In the genomic region with DNA sequence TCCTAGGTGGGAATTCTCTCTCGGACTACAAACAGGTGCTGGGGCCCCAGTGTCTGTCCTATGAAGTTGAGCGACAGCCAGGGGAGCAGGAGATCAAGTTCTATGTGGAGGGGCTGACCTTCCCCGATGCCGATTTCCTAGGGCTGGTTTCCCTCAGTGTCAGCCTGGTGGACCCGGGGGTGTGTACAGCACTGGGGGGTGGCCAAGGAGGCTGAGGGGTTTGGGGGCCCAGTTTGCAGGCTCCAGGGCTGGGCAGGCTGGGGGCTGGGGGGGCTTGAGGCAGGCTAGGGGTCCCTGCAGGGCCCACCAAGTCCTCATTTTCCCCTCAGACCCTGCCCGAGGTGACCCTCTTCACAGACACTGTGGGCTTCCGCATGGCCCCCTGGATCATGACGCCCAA, we compare ENCODE assay signal across 23 cellular contexts. TPM values are rescaled to one million over a fixed set of nuclear protein-coding genes. Genes with fewer than 3 reads are reported as not detected.
DNase-seq lines count a peak whose midpoint lies in the region; ATAC-seq, FAIRE-seq and TF ChIP-seq lines count a peak whose summit lies in the region.
"Had no signal": no experiment of that assay in that cellular context is flagged by ENCODE, and none has a peak within 500 bp of the region (broad histone marks: within the 10 kb centered on the region; RNA-seq: fewer than 3 reads in every experiment).

No MANE protein-coding gene starts in this region.

- H4K8ac ChIP-seq in mesenchymal stem cell (ENCODE audit: low read length) = peak overlapping the region; percentile 19

- no peak for TF ChIP-seq CTCF in RWPE2 (IDR thresholded peaks at IDR 0.05; ENCODE audit: poor library complexity, severe bottlenecking)

- H2BK15ac ChIP-seq in mesenchymal stem cell (ENCODE audit: low read depth, poor library complexity, severe bottlenecking) = no peak overlapping the region

- 86% methylated on average over 8 of the region's 8 CpGs for WGBS in mesenchymal stem cell

- no peak for FAIRE-seq in frontal cortex (lab: Jason Lieb, UNC)
- FAIRE-seq: D721Med, G401.6, GM12891, HepG2, HTR-8/SVneo had no signal

- no peaks in the 10 kb centered on the region for H3K27me3 Mint-ChIP-seq in stimulated activated memory B cell treated with anti-CD40 and anti-IgM and Interleukin-4, amounts not matched to agents 10 μg/mL and 1 μg/mL and 100 μg/mL, for 72 hours

- H3K9me3 ChIP-seq in RWPE2 (ENCODE audit: severe bottlenecking) (no peaks in the 10 kb centered on the region), mesenchymal stem cell (ENCODE audit: control insufficient read depth, low read length) (no peaks in the 10 kb centered on the region)
- H3K9me3 ChIP-seq: BE2C had no signal

- H3K9ac ChIP-seq in mesenchymal stem cell (ENCODE audit: low read length) = no peak overlapping the region

- H2BK5ac ChIP-seq in mesenchymal stem cell (ENCODE audit: low read depth, low read length, poor library complexity, severe bottlenecking) = no peak overlapping the region

- H3K4me3 ChIP-seq in RWPE2 (ENCODE audit: severe bottlenecking) = no peak overlapping the region
- no peak overlapping the region for H3K4me3 ChIP-seq in mesenchymal stem cell (ENCODE audit: insufficient read depth in 1 of 2, low read depth in 1 of 2, low read length in 2 of 2)
- H3K4me3 ChIP-seq: GM23338 had no signal

- H3K36me3 Mint-ChIP-seq in stimulated activated memory B cell treated with anti-CD40 and anti-IgM and Interleukin-4, amounts not matched to agents 10 μg/mL and 1 μg/mL and 100 μg/mL, for 72 hours = no peaks in the 10 kb centered on the region
- H3K36me3 Mint-ChIP-seq: CD8-positive, alpha-beta T cell had no signal

- H2AFZ ChIP-seq in mesenchymal stem cell (ENCODE audit: low read depth, low read length) = no peak overlapping the region
- H2AFZ ChIP-seq: GM23338 had no signal

- H3K79me1 ChIP-seq in mesenchymal stem cell (replicated peaks; ENCODE audit: low read length, poor library complexity, severe bottlenecking) = no peaks in the 10 kb centered on the region

- H3K36me3 ChIP-seq in RWPE2 (ENCODE audit: low read depth) = no peaks in the 10 kb centered on the region
- H3K36me3 ChIP-seq in mesenchymal stem cell (ENCODE audit: control insufficient read depth in 1 of 2, insufficient read depth in 2 of 2, low read depth in 1 of 2, low read length in 2 of 2) = no peaks in the 10 kb centered on the region
- H3K36me3 ChIP-seq: BE2C had no signal

- no peak overlapping the region for H3K23ac ChIP-seq in mesenchymal stem cell (ENCODE audit: low read length in 2 of 2)

- H3K27ac Mint-ChIP-seq in stimulated activated memory B cell treated with anti-CD40 and anti-IgM and Interleukin-4, amounts not matched to agents 10 μg/mL and 1 μg/mL and 100 μg/mL, for 72 hours = no peak overlapping the region
- H3K27ac Mint-ChIP-seq: CD8-positive, alpha-beta T cell; GM23338 had no signal

- H3K18ac ChIP-seq in mesenchymal stem cell (ENCODE audit: low read depth in 1 of 2, low read length in 2 of 2) = no peak overlapping the region

- H3K9me3 Mint-ChIP-seq in stimulated activated memory B cell treated with anti-CD40 and anti-IgM and Interleukin-4, amounts not matched to agents 10 μg/mL and 1 μg/mL and 100 μg/mL, for 72 hours = no peaks in the 10 kb centered on the region
- H3K9me3 Mint-ChIP-seq: CD8-positive, alpha-beta T cell; GM23338; H9 had no signal

- peak overlapping the region; percentile 83 for H2AK5ac ChIP-seq in mesenchymal stem cell (ENCODE audit: low read length, severe bottlenecking)

- H3K4me3 Mint-ChIP-seq in stimulated activated memory B cell treated with anti-CD40 and anti-IgM and Interleukin-4, amounts not matched to agents 10 μg/mL and 1 μg/mL and 100 μg/mL, for 72 hours = no peak overlapping the region
- H3K4me3 Mint-ChIP-seq: CD8-positive, alpha-beta T cell; GM23338; H9 had no signal

- no peak overlapping the region for H2BK12ac ChIP-seq in mesenchymal stem cell (ENCODE audit: low read length in 2 of 2)

- peak overlapping the region; percentile 7 for H4K91ac ChIP-seq in mesenchymal stem cell (ENCODE audit: low read length)

- H3K14ac ChIP-seq in mesenchymal stem cell (ENCODE audit: low read length in 2 of 2) = no peak overlapping the region

- H3K4me1 ChIP-seq in RWPE2 (ENCODE audit: insufficient read depth, poor library complexity, severe bottlenecking) (peaks cover 40% of the 10 kb centered on the region), mesenchymal stem cell (ENCODE audit: control insufficient read depth, insufficient read depth, low read depth, low read length) (peaks cover 30% of the 10 kb centered on the region)
- H3K4me1 ChIP-seq: BE2C had no signal

- intact Hi-C loops in Right ventricle myocardium inferior (cut with DNase I) (no loop called here), Right ventricle myocardium superior (cut with DNase I) (no loop called here)

- H3K27me3 ChIP-seq in RWPE2 (ENCODE audit: insufficient read depth, poor library complexity, severe bottlenecking) (no peaks in the 10 kb centered on the region), mesenchymal stem cell (ENCODE audit: control insufficient read depth in 1 of 2, insufficient read depth in 1 of 2, low read length in 2 of 2) (peaks cover 0 to 34% of the 10 kb centered on the region in 2 experiments)
- H3K27me3 ChIP-seq: BE2C had no signal

- H3K4me1 Mint-ChIP-seq in stimulated activated memory B cell treated with anti-CD40 and anti-IgM and Interleukin-4, amounts not matched to agents 10 μg/mL and 1 μg/mL and 100 μg/mL, for 72 hours = peaks cover 12% of the 10 kb centered on the region

- H3K27ac ChIP-seq in RWPE2 (ENCODE audit: poor library complexity, severe bottlenecking) (peak overlapping the region; percentile 100), mesenchymal stem cell (ENCODE audit: low read length, poor library complexity, severe bottlenecking) (no peak overlapping the region)
- H3K27ac ChIP-seq: C4-2B had no signal

- no peak overlapping the region for H3K4me2 ChIP-seq in mesenchymal stem cell (ENCODE audit: low read length, poor library complexity, severe bottlenecking)
- H3K4me2 ChIP-seq: GM23338 had no signal

- no peak for ATAC-seq in Right ventricle myocardium inferior
- ATAC-seq in Right ventricle myocardium superior (ENCODE audit: poor library complexity) = no peak
- no peak for ATAC-seq in RWPE2 (ENCODE audit: low read depth)
- ATAC-seq in stimulated activated memory B cell treated with anti-CD40 and anti-IgM and Interleukin-4, amounts not matched to agents 10 μg/mL and 1 μg/mL and 100 μg/mL, for 72 hours = peak; percentile 21
- no peak for ATAC-seq in HG03095 (IDR thresholded peaks at IDR 0.05; ENCODE audit: unreplicated experiment)
- ATAC-seq: CD8-positive, alpha-beta T cell; HepG2 had no signal

- H2BK120ac ChIP-seq in mesenchymal stem cell (ENCODE audit: low read depth, low read length) = no peak overlapping the region

- DNase-seq in Right ventricle myocardium inferior (ENCODE audit: missing footprints) (peak; percentile 14), Right ventricle myocardium superior (no peak), RWPE2 (ENCODE audit: low spot score) (no peak), mesenchymal stem cell (no peak), frontal cortex (ENCODE audit: low spot score in 2 of 2) (no peak), NCI-H1092 treated with DMSO at 0.1 percent for 48 hours (lab: John Stamatoyannopoulos, UW) (no peak)
- DNase-seq: 8988T; BE2C; CD8-positive, alpha-beta T cell; COR-L47; DMS153; DMS79 treated with DMSO at 0.1 percent for 48 hours; EL; H9 had no signal

- H3K4ac ChIP-seq in mesenchymal stem cell (ENCODE audit: low read depth in 1 of 2, low read length in 2 of 2) = no peak overlapping the region

RNA-seq across cellular contexts. Expression of gene PADI3, which starts 20.3 kb away (rescaled TPM):
- total RNA-seq in Right ventricle myocardium inferior (not detected), Right ventricle myocardium superior (not detected), frontal cortex (not detected)
- polyA plus RNA-seq in mesenchymal stem cell (2013, experiment 1 of 2) = not detected
- polyA plus RNA-seq in mesenchymal stem cell (2013, experiment 2 of 2) = 0.01 TPM
- total RNA-seq: CD8-positive, alpha-beta T cell; HepG2 had no signal
- polyA plus RNA-seq: HepG2 had no signal

RNA-seq across cellular contexts. Expression of gene PADI1, which starts 23.7 kb away (rescaled TPM):
- not detected for total RNA-seq in Right ventricle myocardium inferior
- total RNA-seq in Right ventricle myocardium superior = not detected
- 0.03 TPM for polyA plus RNA-seq in mesenchymal stem cell (2013, experiment 1 of 2)
- 0.10 TPM for polyA plus RNA-seq in mesenchymal stem cell (2013, experiment 2 of 2)
- not detected for total RNA-seq in frontal cortex
- total RNA-seq: CD8-positive, alpha-beta T cell; HepG2 had no signal
- polyA plus RNA-seq: HepG2 had no signal
